In the genomic region with DNA sequence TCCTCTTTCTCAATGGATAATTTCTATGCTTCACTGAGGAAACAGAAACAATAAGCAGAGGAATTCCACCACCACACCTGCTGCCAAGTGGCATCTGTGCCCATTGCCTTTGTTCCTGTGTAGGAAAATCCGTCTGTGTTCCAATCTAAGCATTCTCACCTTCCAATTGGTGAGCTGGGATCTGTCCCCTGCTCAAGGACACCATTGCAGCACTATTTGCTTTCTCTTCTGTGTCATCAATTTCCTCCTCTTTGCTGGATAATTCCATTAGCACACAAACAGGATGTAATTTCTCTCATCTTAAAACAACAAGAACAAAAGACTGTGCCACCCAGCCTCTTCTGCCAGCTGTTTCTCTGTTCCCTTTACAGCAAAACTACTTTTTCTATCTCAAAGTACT, we compare ENCODE assay signal across 1 cellular context.
TF ChIP-seq lines count a peak whose summit lies in the region.

No MANE protein-coding gene starts in this region.

TF ChIP-seq in HepG2, 621 proteins besides CTCF, POLR2A, EP300 and RAD21 (continued from another document and continues in another):
- TF ChIP-seq, protein P1, sequence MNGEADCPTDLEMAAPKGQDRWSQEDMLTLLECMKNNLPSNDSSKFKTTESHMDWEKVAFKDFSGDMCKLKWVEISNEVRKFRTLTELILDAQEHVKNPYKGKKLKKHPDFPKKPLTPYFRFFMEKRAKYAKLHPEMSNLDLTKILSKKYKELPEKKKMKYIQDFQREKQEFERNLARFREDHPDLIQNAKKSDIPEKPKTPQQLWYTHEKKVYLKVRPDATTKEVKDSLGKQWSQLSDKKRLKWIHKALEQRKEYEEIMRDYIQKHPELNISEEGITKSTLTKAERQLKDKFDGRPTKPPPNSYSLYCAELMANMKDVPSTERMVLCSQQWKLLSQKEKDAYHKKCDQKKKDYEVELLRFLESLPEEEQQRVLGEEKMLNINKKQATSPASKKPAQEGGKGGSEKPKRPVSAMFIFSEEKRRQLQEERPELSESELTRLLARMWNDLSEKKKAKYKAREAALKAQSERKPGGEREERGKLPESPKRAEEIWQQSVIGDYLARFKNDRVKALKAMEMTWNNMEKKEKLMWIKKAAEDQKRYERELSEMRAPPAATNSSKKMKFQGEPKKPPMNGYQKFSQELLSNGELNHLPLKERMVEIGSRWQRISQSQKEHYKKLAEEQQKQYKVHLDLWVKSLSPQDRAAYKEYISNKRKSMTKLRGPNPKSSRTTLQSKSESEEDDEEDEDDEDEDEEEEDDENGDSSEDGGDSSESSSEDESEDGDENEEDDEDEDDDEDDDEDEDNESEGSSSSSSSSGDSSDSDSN (CRISPR knock-in tag; IDR thresholded peaks at IDR 0.05) = 0 out of 2 replicates have a peak, but pooled peaks have one; percentile 16
- TF ChIP-seq HOXA7 (CRISPR knock-in tag; IDR thresholded peaks at IDR 0.05) = no peak
- TF ChIP-seq, protein P2, sequence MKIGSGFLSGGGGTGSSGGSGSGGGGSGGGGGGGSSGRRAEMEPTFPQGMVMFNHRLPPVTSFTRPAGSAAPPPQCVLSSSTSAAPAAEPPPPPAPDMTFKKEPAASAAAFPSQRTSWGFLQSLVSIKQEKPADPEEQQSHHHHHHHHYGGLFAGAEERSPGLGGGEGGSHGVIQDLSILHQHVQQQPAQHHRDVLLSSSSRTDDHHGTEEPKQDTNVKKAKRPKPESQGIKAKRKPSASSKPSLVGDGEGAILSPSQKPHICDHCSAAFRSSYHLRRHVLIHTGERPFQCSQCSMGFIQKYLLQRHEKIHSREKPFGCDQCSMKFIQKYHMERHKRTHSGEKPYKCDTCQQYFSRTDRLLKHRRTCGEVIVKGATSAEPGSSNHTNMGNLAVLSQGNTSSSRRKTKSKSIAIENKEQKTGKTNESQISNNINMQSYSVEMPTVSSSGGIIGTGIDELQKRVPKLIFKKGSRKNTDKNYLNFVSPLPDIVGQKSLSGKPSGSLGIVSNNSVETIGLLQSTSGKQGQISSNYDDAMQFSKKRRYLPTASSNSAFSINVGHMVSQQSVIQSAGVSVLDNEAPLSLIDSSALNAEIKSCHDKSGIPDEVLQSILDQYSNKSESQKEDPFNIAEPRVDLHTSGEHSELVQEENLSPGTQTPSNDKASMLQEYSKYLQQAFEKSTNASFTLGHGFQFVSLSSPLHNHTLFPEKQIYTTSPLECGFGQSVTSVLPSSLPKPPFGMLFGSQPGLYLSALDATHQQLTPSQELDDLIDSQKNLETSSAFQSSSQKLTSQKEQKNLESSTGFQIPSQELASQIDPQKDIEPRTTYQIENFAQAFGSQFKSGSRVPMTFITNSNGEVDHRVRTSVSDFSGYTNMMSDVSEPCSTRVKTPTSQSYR (CRISPR knock-in tag; IDR thresholded peaks at IDR 0.05; ENCODE audit: borderline replicate concordance) = no peak
- TF ChIP-seq, protein P3, sequence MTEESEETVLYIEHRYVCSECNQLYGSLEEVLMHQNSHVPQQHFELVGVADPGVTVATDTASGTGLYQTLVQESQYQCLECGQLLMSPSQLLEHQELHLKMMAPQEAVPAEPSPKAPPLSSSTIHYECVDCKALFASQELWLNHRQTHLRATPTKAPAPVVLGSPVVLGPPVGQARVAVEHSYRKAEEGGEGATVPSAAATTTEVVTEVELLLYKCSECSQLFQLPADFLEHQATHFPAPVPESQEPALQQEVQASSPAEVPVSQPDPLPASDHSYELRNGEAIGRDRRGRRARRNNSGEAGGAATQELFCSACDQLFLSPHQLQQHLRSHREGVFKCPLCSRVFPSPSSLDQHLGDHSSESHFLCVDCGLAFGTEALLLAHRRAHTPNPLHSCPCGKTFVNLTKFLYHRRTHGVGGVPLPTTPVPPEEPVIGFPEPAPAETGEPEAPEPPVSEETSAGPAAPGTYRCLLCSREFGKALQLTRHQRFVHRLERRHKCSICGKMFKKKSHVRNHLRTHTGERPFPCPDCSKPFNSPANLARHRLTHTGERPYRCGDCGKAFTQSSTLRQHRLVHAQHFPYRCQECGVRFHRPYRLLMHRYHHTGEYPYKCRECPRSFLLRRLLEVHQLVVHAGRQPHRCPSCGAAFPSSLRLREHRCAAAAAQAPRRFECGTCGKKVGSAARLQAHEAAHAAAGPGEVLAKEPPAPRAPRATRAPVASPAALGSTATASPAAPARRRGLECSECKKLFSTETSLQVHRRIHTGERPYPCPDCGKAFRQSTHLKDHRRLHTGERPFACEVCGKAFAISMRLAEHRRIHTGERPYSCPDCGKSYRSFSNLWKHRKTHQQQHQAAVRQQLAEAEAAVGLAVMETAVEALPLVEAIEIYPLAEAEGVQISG (CRISPR knock-in tag; IDR thresholded peaks at IDR 0.05) = no peak
- TF ChIP-seq SOX5 (CRISPR knock-in tag; IDR thresholded peaks at IDR 0.05; ENCODE audit: borderline replicate concordance) = peak; percentile 94
- TF ChIP-seq ZBTB8A (CRISPR knock-in tag; IDR thresholded peaks at IDR 0.05; ENCODE audit: borderline replicate concordance, low read depth) = no peak
- no peak; the same call in 1 of the 2 replicates for TF ChIP-seq EHMT2 (IDR thresholded peaks at IDR 0.05; ENCODE audit: borderline replicate concordance, low read depth, low read length)
- no peak for TF ChIP-seq FOXC1 (CRISPR knock-in tag; IDR thresholded peaks at IDR 0.05; ENCODE audit: borderline replicate concordance)
- TF ChIP-seq SSRP1 (CRISPR knock-in tag; IDR thresholded peaks at IDR 0.05) = no peak
- TF ChIP-seq LRRFIP1 (CRISPR knock-in tag; conservative IDR thresholded peaks at IDR 0.05) = no peak
- TF ChIP-seq ZMYM3 (CRISPR knock-in tag; IDR thresholded peaks at IDR 0.05) = peak; percentile 55; the same call in 1 of the 2 replicates
- peak; percentile 72 for TF ChIP-seq TBX3 (IDR thresholded peaks at IDR 0.05; ENCODE audit: borderline replicate concordance)
- TF ChIP-seq ZNF121 (CRISPR knock-in tag; IDR thresholded peaks at IDR 0.05) = no peak
- TF ChIP-seq GMEB2 (CRISPR knock-in tag; IDR thresholded peaks at IDR 0.05; ENCODE audit: low read depth) = no peak
- no peak for TF ChIP-seq NBN (conservative IDR thresholded peaks at IDR 0.05)
- TF ChIP-seq RBAK (CRISPR knock-in tag; IDR thresholded peaks at IDR 0.05) = no peak
- peak; percentile 48; the same call in 1 of the 2 replicates for TF ChIP-seq RFXAP (CRISPR knock-in tag; IDR thresholded peaks at IDR 0.05; ENCODE audit: borderline replicate concordance)
- peak; percentile 58; the same call in 1 of the 2 replicates for TF ChIP-seq AKAP8 (CRISPR knock-in tag; IDR thresholded peaks at IDR 0.05)
- TF ChIP-seq POLR2AphosphoS2 (IDR thresholded peaks at IDR 0.05; ENCODE audit: low read depth, low read length) = 0 out of 2 replicates have a peak, but pooled peaks have one; percentile 37
- TF ChIP-seq, protein P4, sequence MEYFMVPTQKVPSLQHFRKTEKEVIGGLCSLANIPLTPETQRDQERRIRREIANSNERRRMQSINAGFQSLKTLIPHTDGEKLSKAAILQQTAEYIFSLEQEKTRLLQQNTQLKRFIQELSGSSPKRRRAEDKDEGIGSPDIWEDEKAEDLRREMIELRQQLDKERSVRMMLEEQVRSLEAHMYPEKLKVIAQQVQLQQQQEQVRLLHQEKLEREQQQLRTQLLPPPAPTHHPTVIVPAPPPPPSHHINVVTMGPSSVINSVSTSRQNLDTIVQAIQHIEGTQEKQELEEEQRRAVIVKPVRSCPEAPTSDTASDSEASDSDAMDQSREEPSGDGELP (IDR thresholded peaks at IDR 0.05; ENCODE audit: borderline replicate concordance, low read depth) = peak; percentile 75; the same call in 1 of the 2 replicates
- TF ChIP-seq EEA1 (CRISPR knock-in tag; IDR thresholded peaks at IDR 0.05; ENCODE audit: borderline replicate concordance) = no peak
- TF ChIP-seq ZBTB34 (CRISPR knock-in tag; IDR thresholded peaks at IDR 0.05) = no peak
- peak; percentile 55 for TF ChIP-seq JUND (CRISPR knock-in tag; IDR thresholded peaks at IDR 0.05)
- TF ChIP-seq ZNF30 (CRISPR knock-in tag; IDR thresholded peaks at IDR 0.05) = no peak
- no peak for TF ChIP-seq ZNF646 (CRISPR knock-in tag; IDR thresholded peaks at IDR 0.05)
- TF ChIP-seq TOPORS (CRISPR knock-in tag; IDR thresholded peaks at IDR 0.05) = no peak
- peak; percentile 81; the same call in 1 of the 2 replicates for TF ChIP-seq ZNF644 (CRISPR knock-in tag; IDR thresholded peaks at IDR 0.05; ENCODE audit: low read depth)
- TF ChIP-seq ZNF790 (CRISPR knock-in tag; IDR thresholded peaks at IDR 0.05; ENCODE audit: borderline replicate concordance) = no peak
- no peak for TF ChIP-seq YY1 (IDR thresholded peaks at IDR 0.05; ENCODE audit: insufficient read depth, insufficient replicate concordance, low read depth, low read length)
- TF ChIP-seq ZNF567 (CRISPR knock-in tag; IDR thresholded peaks at IDR 0.05; ENCODE audit: borderline replicate concordance) = 0 out of 2 replicates have a peak, but pooled peaks have one; percentile 63
- no peak for TF ChIP-seq HDAC6 (IDR thresholded peaks at IDR 0.05; ENCODE audit: low read depth, low read length)
- TF ChIP-seq SCMH1 (CRISPR knock-in tag; IDR thresholded peaks at IDR 0.05; ENCODE audit: borderline replicate concordance) = no peak
- TF ChIP-seq THAP11 (CRISPR knock-in tag; IDR thresholded peaks at IDR 0.05) = 0 out of 2 replicates have a peak, but pooled peaks have one; percentile 49
- no peak for TF ChIP-seq NFE2 (CRISPR knock-in tag; IDR thresholded peaks at IDR 0.05)
